ENCODE assay signal across 1 cellular context in genomic region chr2:135685361-135685760, GRCh38.
TF ChIP-seq lines count a peak whose summit lies in the region.

No MANE protein-coding gene starts in this region.

TF ChIP-seq in endothelial cell of umbilical vein, 7 proteins besides CTCF, POLR2A, EP300 and RAD21 (continued from another document):
- no peak for TF ChIP-seq JUN (IDR thresholded peaks at IDR 0.05; ENCODE audit: borderline replicate concordance, insufficient read depth, insufficient read length, low read depth)
- no peak for TF ChIP-seq MAX (IDR thresholded peaks at IDR 0.05; ENCODE audit: insufficient read depth, insufficient read length)
- no peak for TF ChIP-seq FOS (IDR thresholded peaks at IDR 0.05; ENCODE audit: borderline replicate concordance, insufficient read depth, low read length)
